In the genomic region with DNA sequence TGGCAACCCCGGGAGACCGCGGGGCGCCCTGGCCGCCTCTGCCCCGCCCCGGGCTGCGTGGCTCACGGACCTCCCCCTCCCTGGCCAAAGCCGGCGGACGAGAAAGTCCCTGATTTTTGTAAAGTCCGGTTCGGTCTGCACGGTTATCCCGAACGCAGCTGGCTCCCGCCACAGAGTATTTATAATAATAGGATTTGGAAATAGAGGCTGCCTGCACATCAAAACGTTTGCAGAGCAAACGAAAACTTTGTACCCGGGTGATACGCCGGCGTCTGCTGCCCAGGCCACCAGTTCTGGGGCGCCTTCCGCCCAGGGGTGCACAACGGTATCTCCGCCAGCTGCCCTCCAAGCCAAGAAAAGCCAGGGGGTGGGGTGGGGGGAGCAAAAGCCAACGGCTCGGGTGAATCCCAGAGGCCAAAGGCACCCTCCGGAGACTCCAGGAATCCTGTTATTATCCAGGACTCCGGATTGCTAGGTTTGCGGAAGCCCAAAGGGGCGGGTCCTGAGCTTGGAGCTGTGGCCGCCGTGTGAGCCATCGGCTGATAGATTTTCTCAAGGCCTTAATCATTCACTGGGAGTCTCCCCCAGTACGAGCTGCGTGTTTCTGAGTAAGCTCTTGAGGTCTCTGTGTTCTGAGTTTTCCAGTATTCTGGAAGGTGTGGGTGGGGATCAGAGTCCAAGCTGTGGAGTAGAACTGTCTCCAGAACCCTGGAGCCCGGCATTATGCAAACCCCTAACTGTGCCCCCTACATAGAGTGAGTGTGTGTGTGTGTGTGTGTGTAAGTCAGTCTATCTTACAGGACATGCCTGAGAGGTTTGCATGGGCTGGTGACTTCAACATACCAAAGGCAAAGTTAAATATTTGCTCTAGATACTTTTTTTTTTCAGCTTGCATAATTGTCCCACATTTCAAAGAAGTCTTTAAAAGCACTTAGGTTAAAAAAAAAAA, we compare ENCODE assay signal across 9 cellular contexts. TPM values are rescaled to one million over a fixed set of nuclear protein-coding genes. Genes with fewer than 3 reads are reported as not detected.
A peak's percentile ranks its signal among the peaks of the same experiment; 100 is the strongest.
DNase-seq lines count a peak whose midpoint lies in the region; ATAC-seq and TF ChIP-seq lines count a peak whose summit lies in the region.
"Had no signal": no experiment of that assay in that cellular context is flagged by ENCODE, and none has a peak within 500 bp of the region (broad histone marks: within the 10 kb centered on the region; RNA-seq: fewer than 3 reads in every experiment).

No MANE protein-coding gene starts in this region.

- no peak for ATAC-seq in GM18873 (IDR thresholded peaks at IDR 0.05; ENCODE audit: low FRiP score, unreplicated experiment)
- no peak for ATAC-seq in activated CD8-positive, alpha-beta T cell treated with anti-CD3 and anti-CD28 coated beads for 36 hours

- POLR2A ChIA-PET in activated CD8-positive, alpha-beta T cell treated with anti-CD3 and anti-CD28 coated beads for 36 hours (lab: Charles Lee): interaction anchor here (0.6 kb wide), 1 partner anchor 23 kb away, joined by 3 read pairs; no protein-coding TSS in a partner anchor

- H2AFZ ChIP-seq in parathyroid adenoma: peak overlapping the region; percentile 46

- H3K27ac ChIP-seq in parathyroid adenoma: no peak overlapping the region

- H3K4me3 ChIP-seq in fibroblast of pulmonary artery (replicated peaks; ENCODE audit: low read depth, low read length): peak overlapping the region; percentile 7
- no peak overlapping the region for H3K4me3 ChIP-seq in parathyroid adenoma (ENCODE audit: low read depth, low read length)

- H3K79me2 ChIP-seq in parathyroid adenoma: no peaks in the 10 kb centered on the region

- H3K36me3 Mint-ChIP-seq in activated CD8-positive, alpha-beta T cell treated with anti-CD3 and anti-CD28 coated beads for 36 hours (ENCODE audit: low read depth): no peaks in the 10 kb centered on the region

- intact Hi-C loops in activated CD8-positive, alpha-beta T cell treated with anti-CD3 and anti-CD28 coated beads for 36 hours (cut with micrococcal nuclease): no loop called here

- TF ChIP-seq CTCF in fibroblast of pulmonary artery (IDR thresholded peaks at IDR 0.05; ENCODE audit: low read length, missing control alignments) (no peak), parathyroid adenoma (IDR thresholded peaks at IDR 0.05) (no peak)
- no peak for TF ChIP-seq CTCF in activated CD8-positive, alpha-beta T cell treated with anti-CD3 and anti-CD28 coated beads for 36 hours (IDR thresholded peaks at IDR 0.05)

- H3K27me3 ChIP-seq in parathyroid adenoma (ENCODE audit: control insufficient read depth, insufficient read depth, low read length): no peaks in the 10 kb centered on the region

- no peak overlapping the region for H3K9ac ChIP-seq in parathyroid adenoma

- H3K9me3 Mint-ChIP-seq in activated CD8-positive, alpha-beta T cell treated with anti-CD3 and anti-CD28 coated beads for 36 hours: no peaks in the 10 kb centered on the region

- no peaks in the 10 kb centered on the region for H3K4me1 ChIP-seq in parathyroid adenoma

- CTCF ChIA-PET in activated CD8-positive, alpha-beta T cell treated with anti-CD3 and anti-CD28 coated beads for 36 hours (lab: Charles Lee): no interaction called here

- H3K4me3 Mint-ChIP-seq in activated CD8-positive, alpha-beta T cell treated with anti-CD3 and anti-CD28 coated beads for 36 hours: no peak overlapping the region

- DNase-seq in DMS79 treated with DMSO at 0.1 percent for 48 hours (lab: John Stamatoyannopoulos, UW) (peak; percentile 56), NCI-H69 (lab: John Stamatoyannopoulos, UW) (peak; percentile 47), fibroblast of pulmonary artery (ENCODE audit: low read depth) (peak; percentile 27), D341Med (ENCODE audit: low spot score) (no peak), SW 1271 (lab: John Stamatoyannopoulos, UW) (no peak)
- no peak for DNase-seq in activated CD8-positive, alpha-beta T cell treated with anti-CD3 and anti-CD28 coated beads for 36 hours
- DNase-seq: activated CD4-positive, alpha-beta T cell treated with anti-CD3 and anti-CD28 coated beads, Interleukin-2, amount 50 U/mL, for 4 hours had no signal

- peak overlapping the region; percentile 51 for H3K4me2 ChIP-seq in parathyroid adenoma (ENCODE audit: low read length)

- H3K27ac Mint-ChIP-seq in activated CD8-positive, alpha-beta T cell treated with anti-CD3 and anti-CD28 coated beads for 36 hours: no peak overlapping the region

- H3K4me1 Mint-ChIP-seq in activated CD8-positive, alpha-beta T cell treated with anti-CD3 and anti-CD28 coated beads for 36 hours (ENCODE audit: low read depth): no peaks in the 10 kb centered on the region

- no peaks in the 10 kb centered on the region for H3K36me3 ChIP-seq in parathyroid adenoma (ENCODE audit: control insufficient read depth, insufficient read depth, low read length)

- H3K27me3 Mint-ChIP-seq in activated CD8-positive, alpha-beta T cell treated with anti-CD3 and anti-CD28 coated beads for 36 hours: peaks cover 44% of the 10 kb centered on the region

- no peaks in the 10 kb centered on the region for H3K9me3 ChIP-seq in parathyroid adenoma (ENCODE audit: control insufficient read depth, low read length)

RNA-seq across cellular contexts. Expression of a gene that starts 0.7 kb away (rescaled TPM):
- total RNA-seq in activated CD8-positive, alpha-beta T cell treated with anti-CD3 and anti-CD28 coated beads for 36 hours: not detected

Comparison
In these comparisons a context has a peak if more than half of its experiments do, and no peak if none do; other contexts are left out.
1. DNase-seq: peak in DMS79 treated with DMSO at 0.1 percent for 48 hours (single experiment), NCI-H69 (single experiment) and fibroblast of pulmonary artery (single experiment); none in D341Med (single experiment), activated CD8-positive, alpha-beta T cell treated with anti-CD3 and anti-CD28 coated beads for 36 hours (single experiment) and SW 1271 (0 of 2).